8 cellular contexts compared by ENCODE assay signal in genomic region chr10:27354100-27354499, GRCh38.
DNase-seq lines count a peak whose midpoint lies in the region; ATAC-seq lines count a peak whose summit lies in the region.
"Not testable (repeated sequence)": the region's sequence is repeated elsewhere in the genome, so short reads cannot be mapped to it uniquely, and the experiment has no call there.

No MANE protein-coding gene starts in this region.

- ATAC-seq in GM18502 (IDR thresholded peaks at IDR 0.05; ENCODE audit: poor library complexity, unreplicated experiment) (peak; percentile 10), GM19452 (IDR thresholded peaks at IDR 0.05; ENCODE audit: unreplicated experiment) (peak; percentile 28), HG02610 (IDR thresholded peaks at IDR 0.05; ENCODE audit: unreplicated experiment) (peak; percentile 8), HG03103 (IDR thresholded peaks at IDR 0.05; ENCODE audit: low read depth, unreplicated experiment) (peak; percentile 4), left cardiac atrium (peak; percentile 62 to 77)
- not testable (repeated sequence) for ATAC-seq in activated T-cell treated with anti-CD3 and anti-CD28 coated beads, Interleukin-2, amount 50 U/mL, for 4 hours
- peak; percentile 9 for ATAC-seq in stimulated activated memory B cell treated with anti-CD40 and anti-IgM and Interleukin-4, amounts not matched to agents 10 μg/mL and 1 μg/mL and 100 μg/mL, for 72 hours

- H3K27me3 Mint-ChIP-seq in activated T-cell treated with anti-CD3 and anti-CD28 coated beads, Interleukin-2, amount 50 U/mL, for 4 hours (ENCODE audit: low read depth) = peaks cover 12% of the 10 kb centered on the region
- H3K27me3 Mint-ChIP-seq in stimulated activated memory B cell treated with anti-CD40 and anti-IgM and Interleukin-4, amounts not matched to agents 10 μg/mL and 1 μg/mL and 100 μg/mL, for 72 hours = not testable (repeated sequence)

- intact Hi-C loops in left cardiac atrium (cut with DNase I) = not testable (repeated sequence)

- H3K4me3 Mint-ChIP-seq in activated T-cell treated with anti-CD3 and anti-CD28 coated beads, Interleukin-2, amount 50 U/mL, for 4 hours = peak overlapping the region; percentile 36
- peak overlapping the region; percentile 39 for H3K4me3 Mint-ChIP-seq in stimulated activated memory B cell treated with anti-CD40 and anti-IgM and Interleukin-4, amounts not matched to agents 10 μg/mL and 1 μg/mL and 100 μg/mL, for 72 hours

- peak; percentile 15 for DNase-seq in MV-4-11 (lab: John Stamatoyannopoulos, UW)
- DNase-seq in activated T-cell treated with anti-CD3 and anti-CD28 coated beads, Interleukin-2, amount 50 U/mL, for 4 hours; left cardiac atrium: not testable (repeated sequence)

- not testable (repeated sequence) for H3K27ac Mint-ChIP-seq in stimulated activated memory B cell treated with anti-CD40 and anti-IgM and Interleukin-4, amounts not matched to agents 10 μg/mL and 1 μg/mL and 100 μg/mL, for 72 hours

- not testable (repeated sequence) for H3K4me1 Mint-ChIP-seq in activated T-cell treated with anti-CD3 and anti-CD28 coated beads, Interleukin-2, amount 50 U/mL, for 4 hours (ENCODE audit: low read depth)
- peaks cover 23% of the 10 kb centered on the region for H3K4me1 Mint-ChIP-seq in stimulated activated memory B cell treated with anti-CD40 and anti-IgM and Interleukin-4, amounts not matched to agents 10 μg/mL and 1 μg/mL and 100 μg/mL, for 72 hours

- not testable (repeated sequence) for H3K36me3 Mint-ChIP-seq in activated T-cell treated with anti-CD3 and anti-CD28 coated beads, Interleukin-2, amount 50 U/mL, for 4 hours (ENCODE audit: insufficient read depth); stimulated activated memory B cell treated with anti-CD40 and anti-IgM and Interleukin-4, amounts not matched to agents 10 μg/mL and 1 μg/mL and 100 μg/mL, for 72 hours

- H3K9me3 Mint-ChIP-seq in activated T-cell treated with anti-CD3 and anti-CD28 coated beads, Interleukin-2, amount 50 U/mL, for 4 hours; stimulated activated memory B cell treated with anti-CD40 and anti-IgM and Interleukin-4, amounts not matched to agents 10 μg/mL and 1 μg/mL and 100 μg/mL, for 72 hours: not testable (repeated sequence)
